ENCODE assay signal across 2 cellular contexts in the genomic region with DNA sequence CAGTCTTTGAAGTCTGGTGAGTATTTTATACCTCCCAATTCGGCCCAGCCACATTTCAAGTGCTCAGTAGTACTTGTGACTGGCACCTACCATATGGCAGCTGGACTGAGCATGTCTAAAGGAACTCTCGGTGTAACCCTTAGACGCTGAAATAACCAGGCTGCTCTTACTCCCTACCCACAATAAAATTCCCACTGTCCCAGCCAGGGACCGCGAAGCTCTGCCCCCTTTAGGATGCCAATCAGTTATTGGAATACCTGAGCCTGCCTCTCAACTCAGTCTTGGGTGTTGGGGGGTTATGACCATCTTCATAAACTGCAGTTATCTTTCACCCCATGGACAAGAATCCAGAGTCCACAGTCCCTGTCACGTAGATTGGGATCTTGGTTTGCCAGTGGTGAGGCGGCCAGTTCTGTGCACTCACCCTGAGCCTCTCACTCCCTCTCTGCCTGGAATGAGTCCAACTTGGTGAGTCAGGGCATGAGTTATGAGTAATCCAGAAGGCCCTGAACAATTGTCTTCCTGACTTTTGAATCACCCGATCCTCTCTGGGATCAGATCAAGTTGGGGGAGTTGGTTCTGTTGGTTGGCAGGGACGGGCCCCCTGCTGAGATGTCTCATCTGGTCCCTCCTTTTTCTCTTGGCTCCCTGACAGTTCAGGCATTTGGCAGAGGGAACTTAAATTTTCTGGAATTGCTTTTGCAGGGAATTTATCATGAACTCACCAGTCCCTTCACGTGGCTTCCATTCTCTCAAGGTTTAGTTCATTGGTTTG.
TF ChIP-seq lines count a peak whose summit lies in the region.

No MANE protein-coding gene starts in this region.

TF ChIP-seq in GM23338, 12 proteins besides CTCF, POLR2A, EP300 and RAD21 (continued from another document):
- TF ChIP-seq, protein P1, sequence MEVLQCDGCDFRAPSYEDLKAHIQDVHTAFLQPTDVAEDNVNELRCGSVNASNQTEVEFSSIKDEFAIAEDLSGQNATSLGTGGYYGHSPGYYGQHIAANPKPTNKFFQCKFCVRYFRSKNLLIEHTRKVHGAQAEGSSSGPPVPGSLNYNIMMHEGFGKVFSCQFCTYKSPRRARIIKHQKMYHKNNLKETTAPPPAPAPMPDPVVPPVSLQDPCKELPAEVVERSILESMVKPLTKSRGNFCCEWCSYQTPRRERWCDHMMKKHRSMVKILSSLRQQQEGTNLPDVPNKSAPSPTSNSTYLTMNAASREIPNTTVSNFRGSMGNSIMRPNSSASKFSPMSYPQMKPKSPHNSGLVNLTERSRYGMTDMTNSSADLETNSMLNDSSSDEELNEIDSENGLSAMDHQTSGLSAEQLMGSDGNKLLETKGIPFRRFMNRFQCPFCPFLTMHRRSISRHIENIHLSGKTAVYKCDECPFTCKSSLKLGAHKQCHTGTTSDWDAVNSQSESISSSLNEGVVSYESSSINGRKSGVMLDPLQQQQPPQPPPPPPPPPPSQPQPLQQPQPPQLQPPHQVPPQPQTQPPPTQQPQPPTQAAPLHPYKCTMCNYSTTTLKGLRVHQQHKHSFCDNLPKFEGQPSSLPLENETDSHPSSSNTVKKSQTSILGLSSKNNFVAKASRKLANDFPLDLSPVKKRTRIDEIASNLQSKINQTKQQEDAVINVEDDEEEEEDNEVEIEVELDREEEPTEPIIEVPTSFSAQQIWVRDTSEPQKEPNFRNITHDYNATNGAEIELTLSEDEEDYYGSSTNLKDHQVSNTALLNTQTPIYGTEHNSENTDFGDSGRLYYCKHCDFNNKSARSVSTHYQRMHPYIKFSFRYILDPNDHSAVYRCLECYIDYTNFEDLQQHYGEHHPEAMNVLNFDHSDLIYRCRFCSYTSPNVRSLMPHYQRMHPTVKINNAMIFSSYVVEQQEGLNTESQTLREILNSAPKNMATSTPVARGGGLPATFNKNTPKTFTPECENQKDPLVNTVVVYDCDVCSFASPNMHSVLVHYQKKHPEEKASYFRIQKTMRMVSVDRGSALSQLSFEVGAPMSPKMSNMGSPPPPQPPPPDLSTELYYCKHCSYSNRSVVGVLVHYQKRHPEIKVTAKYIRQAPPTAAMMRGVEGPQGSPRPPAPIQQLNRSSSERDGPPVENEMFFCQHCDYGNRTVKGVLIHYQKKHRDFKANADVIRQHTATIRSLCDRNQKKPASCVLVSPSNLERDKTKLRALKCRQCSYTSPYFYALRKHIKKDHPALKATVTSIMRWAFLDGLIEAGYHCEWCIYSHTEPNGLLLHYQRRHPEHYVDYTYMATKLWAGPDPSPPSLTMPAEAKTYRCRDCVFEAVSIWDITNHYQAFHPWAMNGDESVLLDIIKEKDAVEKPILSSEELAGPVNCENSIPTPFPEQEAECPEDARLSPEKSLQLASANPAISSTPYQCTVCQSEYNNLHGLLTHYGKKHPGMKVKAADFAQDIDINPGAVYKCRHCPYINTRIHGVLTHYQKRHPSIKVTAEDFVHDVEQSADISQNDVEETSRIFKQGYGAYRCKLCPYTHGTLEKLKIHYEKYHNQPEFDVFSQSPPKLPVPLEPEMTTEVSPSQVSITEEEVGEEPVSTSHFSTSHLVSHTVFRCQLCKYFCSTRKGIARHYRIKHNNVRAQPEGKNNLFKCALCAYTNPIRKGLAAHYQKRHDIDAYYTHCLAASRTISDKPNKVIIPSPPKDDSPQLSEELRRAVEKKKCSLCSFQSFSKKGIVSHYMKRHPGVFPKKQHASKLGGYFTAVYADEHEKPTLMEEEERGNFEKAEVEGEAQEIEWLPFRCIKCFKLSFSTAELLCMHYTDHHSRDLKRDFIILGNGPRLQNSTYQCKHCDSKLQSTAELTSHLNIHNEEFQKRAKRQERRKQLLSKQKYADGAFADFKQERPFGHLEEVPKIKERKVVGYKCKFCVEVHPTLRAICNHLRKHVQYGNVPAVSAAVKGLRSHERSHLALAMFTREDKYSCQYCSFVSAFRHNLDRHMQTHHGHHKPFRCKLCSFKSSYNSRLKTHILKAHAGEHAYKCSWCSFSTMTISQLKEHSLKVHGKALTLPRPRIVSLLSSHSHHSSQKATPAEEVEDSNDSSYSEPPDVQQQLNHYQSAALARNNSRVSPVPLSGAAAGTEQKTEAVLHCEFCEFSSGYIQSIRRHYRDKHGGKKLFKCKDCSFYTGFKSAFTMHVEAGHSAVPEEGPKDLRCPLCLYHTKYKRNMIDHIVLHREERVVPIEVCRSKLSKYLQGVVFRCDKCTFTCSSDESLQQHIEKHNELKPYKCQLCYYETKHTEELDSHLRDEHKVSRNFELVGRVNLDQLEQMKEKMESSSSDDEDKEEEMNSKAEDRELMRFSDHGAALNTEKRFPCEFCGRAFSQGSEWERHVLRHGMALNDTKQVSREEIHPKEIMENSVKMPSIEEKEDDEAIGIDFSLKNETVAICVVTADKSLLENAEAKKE (CRISPR knock-in tag; IDR thresholded peaks at IDR 0.05): no peak
- TF ChIP-seq POLR2AphosphoS5 (IDR thresholded peaks at IDR 0.05; ENCODE audit: low read depth): no peak
- TF ChIP-seq NANOG (IDR thresholded peaks at IDR 0.05; ENCODE audit: borderline replicate concordance): no peak
- TF ChIP-seq ZNF114 (CRISPR knock-in tag; IDR thresholded peaks at IDR 0.05): no peak
TF ChIP-seq in GM23338: peak in this region for 0.

TF ChIP-seq in SK-N-SH, 30 proteins besides CTCF, POLR2A, EP300 and RAD21 (continued from another document):
- TF ChIP-seq, protein P2, sequence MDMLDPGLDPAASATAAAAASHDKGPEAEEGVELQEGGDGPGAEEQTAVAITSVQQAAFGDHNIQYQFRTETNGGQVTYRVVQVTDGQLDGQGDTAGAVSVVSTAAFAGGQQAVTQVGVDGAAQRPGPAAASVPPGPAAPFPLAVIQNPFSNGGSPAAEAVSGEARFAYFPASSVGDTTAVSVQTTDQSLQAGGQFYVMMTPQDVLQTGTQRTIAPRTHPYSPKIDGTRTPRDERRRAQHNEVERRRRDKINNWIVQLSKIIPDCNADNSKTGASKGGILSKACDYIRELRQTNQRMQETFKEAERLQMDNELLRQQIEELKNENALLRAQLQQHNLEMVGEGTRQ (IDR thresholded peaks at IDR 0.05; ENCODE audit: borderline replicate concordance, low read depth, low read length): no peak
- TF ChIP-seq SIN3A (IDR thresholded peaks at IDR 0.05; ENCODE audit: borderline replicate concordance, low read depth, low read length) (peak; percentile 70; the same call in 1 of the 2 replicates), ELF1 (IDR thresholded peaks at IDR 0.05) (peak; percentile 64), JUND (IDR thresholded peaks at IDR 0.05) (peak; percentile 99), CHD2 (IDR thresholded peaks at IDR 0.05; ENCODE audit: low read length, partially characterized antibody) (no peak), EZH2phosphoT487 (IDR thresholded peaks at IDR 0.05; ENCODE audit: borderline replicate concordance, low read depth) (no peak), YY1 (IDR thresholded peaks at IDR 0.05; ENCODE audit: low read depth) (no peak), MXI1 (IDR thresholded peaks at IDR 0.05; ENCODE audit: low read depth, low read length) (no peak), FOSL2 (IDR thresholded peaks at IDR 0.05; ENCODE audit: borderline replicate concordance, low read depth) (peak; percentile 99), FOXJ3 (CRISPR knock-in tag; IDR thresholded peaks at IDR 0.05) (no peak), MEF2A (IDR thresholded peaks at IDR 0.05; ENCODE audit: borderline replicate concordance, low read depth) (peak; percentile 72; the same call in 1 of the 2 replicates), GATA2 (CRISPR knock-in tag; IDR thresholded peaks at IDR 0.05) (peak; percentile 68), GABPA (IDR thresholded peaks at IDR 0.05; ENCODE audit: low read depth) (0 out of 2 replicates have a peak, but pooled peaks have one; percentile 27), TCF12 (IDR thresholded peaks at IDR 0.05) (peak; percentile 95), NRF1 (IDR thresholded peaks at IDR 0.05; ENCODE audit: low read depth, low read length) (no peak), FOXM1 (IDR thresholded peaks at IDR 0.05; ENCODE audit: low read depth) (peak; percentile 78), RFX5 (IDR thresholded peaks at IDR 0.05; ENCODE audit: low read length) (no peak), RXRA (IDR thresholded peaks at IDR 0.05; ENCODE audit: borderline replicate concordance, low read depth) (peak; percentile 89)
- TF ChIP-seq, protein P3, sequence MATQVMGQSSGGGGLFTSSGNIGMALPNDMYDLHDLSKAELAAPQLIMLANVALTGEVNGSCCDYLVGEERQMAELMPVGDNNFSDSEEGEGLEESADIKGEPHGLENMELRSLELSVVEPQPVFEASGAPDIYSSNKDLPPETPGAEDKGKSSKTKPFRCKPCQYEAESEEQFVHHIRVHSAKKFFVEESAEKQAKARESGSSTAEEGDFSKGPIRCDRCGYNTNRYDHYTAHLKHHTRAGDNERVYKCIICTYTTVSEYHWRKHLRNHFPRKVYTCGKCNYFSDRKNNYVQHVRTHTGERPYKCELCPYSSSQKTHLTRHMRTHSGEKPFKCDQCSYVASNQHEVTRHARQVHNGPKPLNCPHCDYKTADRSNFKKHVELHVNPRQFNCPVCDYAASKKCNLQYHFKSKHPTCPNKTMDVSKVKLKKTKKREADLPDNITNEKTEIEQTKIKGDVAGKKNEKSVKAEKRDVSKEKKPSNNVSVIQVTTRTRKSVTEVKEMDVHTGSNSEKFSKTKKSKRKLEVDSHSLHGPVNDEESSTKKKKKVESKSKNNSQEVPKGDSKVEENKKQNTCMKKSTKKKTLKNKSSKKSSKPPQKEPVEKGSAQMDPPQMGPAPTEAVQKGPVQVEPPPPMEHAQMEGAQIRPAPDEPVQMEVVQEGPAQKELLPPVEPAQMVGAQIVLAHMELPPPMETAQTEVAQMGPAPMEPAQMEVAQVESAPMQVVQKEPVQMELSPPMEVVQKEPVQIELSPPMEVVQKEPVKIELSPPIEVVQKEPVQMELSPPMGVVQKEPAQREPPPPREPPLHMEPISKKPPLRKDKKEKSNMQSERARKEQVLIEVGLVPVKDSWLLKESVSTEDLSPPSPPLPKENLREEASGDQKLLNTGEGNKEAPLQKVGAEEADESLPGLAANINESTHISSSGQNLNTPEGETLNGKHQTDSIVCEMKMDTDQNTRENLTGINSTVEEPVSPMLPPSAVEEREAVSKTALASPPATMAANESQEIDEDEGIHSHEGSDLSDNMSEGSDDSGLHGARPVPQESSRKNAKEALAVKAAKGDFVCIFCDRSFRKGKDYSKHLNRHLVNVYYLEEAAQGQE (IDR thresholded peaks at IDR 0.05; ENCODE audit: low read depth, low read length): peak; percentile 74
- TF ChIP-seq, protein P4, sequence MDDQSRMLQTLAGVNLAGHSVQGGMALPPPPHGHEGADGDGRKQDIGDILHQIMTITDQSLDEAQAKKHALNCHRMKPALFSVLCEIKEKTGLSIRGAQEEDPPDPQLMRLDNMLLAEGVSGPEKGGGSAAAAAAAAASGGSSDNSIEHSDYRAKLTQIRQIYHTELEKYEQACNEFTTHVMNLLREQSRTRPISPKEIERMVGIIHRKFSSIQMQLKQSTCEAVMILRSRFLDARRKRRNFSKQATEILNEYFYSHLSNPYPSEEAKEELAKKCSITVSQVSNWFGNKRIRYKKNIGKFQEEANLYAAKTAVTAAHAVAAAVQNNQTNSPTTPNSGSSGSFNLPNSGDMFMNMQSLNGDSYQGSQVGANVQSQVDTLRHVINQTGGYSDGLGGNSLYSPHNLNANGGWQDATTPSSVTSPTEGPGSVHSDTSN (IDR thresholded peaks at IDR 0.05): peak; percentile 86
- TF ChIP-seq, protein P5, sequence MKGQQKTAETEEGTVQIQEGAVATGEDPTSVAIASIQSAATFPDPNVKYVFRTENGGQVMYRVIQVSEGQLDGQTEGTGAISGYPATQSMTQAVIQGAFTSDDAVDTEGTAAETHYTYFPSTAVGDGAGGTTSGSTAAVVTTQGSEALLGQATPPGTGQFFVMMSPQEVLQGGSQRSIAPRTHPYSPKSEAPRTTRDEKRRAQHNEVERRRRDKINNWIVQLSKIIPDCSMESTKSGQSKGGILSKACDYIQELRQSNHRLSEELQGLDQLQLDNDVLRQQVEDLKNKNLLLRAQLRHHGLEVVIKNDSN (IDR thresholded peaks at IDR 0.05; ENCODE audit: borderline replicate concordance, low read depth): peak; percentile 53; the same call in 1 of the 2 replicates
- TF ChIP-seq, protein P6, sequence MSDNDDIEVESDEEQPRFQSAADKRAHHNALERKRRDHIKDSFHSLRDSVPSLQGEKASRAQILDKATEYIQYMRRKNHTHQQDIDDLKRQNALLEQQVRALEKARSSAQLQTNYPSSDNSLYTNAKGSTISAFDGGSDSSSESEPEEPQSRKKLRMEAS (IDR thresholded peaks at IDR 0.05; ENCODE audit: low read depth): peak; percentile 83
TF ChIP-seq in SK-N-SH: peak in this region for 18.
